ENCODE assay signal across 31 cellular contexts in the genomic region with DNA sequence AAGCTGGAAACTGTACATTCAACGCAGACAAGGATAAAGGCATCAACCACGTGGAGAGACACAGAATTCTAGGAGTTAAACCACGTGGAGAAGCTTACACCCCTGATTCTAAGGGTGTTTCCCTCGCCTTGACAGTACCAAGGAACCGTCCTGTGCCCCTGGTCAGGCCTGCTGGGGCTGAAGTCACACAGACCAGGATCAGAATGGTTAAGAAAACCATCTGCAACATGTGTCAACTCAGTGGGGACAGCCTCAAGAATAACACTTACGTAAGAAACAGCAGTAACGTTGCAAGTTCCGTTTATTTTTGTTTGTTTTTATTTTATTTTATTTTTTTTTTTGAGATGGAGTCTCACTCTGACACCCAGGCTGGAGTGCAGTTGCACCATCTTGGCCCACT. TPM values are rescaled to one million over a fixed set of nuclear protein-coding genes. Genes with fewer than 3 reads are reported as not detected.
DNase-seq lines count a peak whose midpoint lies in the region; ATAC-seq and TF ChIP-seq lines count a peak whose summit lies in the region.
"Had no signal": no experiment of that assay in that cellular context is flagged by ENCODE, and none has a peak within 500 bp of the region (broad histone marks: within the 10 kb centered on the region; RNA-seq: fewer than 3 reads in every experiment).

No MANE protein-coding gene starts in this region.

- H3K9ac ChIP-seq in stomach smooth muscle (ENCODE audit: low read length in 2 of 2), result no peak overlapping the region

- DNase-seq in HL-60 (ENCODE audit: low read depth in 1 of 2, low spot score in 1 of 2) (peak; percentile 63 to 70), NOMO-1 treated with DMSO at 0.1 percent for 48 hours (lab: John Stamatoyannopoulos, UW; ENCODE audit: unreplicated experiment) (peak; percentile 60), fibroblast of gingiva (ENCODE audit: low read depth) (peak; percentile 18), retina (no peak)
- no peak for DNase-seq in activated T-cell treated with anti-CD3 and anti-CD28 coated beads, Interleukin-2, amount 50 U/mL, for 72 hours
- DNase-seq: activated CD8-positive, alpha-beta memory T cell treated with anti-CD3 and anti-CD28 coated beads, Interleukin-2, amount 50 U/mL, for 48 hours; activated CD8-positive, alpha-beta T cell treated with anti-CD3 and anti-CD28 coated beads for 36 hours; activated naive CD4-positive, alpha-beta T cell treated with anti-CD3 and anti-CD28 coated beads, Interleukin-2, amount 50 U/mL, for 16 hours; amygdala; brain microvascular endothelial cell; CD4-positive, CD25-positive, alpha-beta regulatory T cell; DND-41; hippocampal formation; Kasumi-1; left colon; NCI-H1092; NCI-H1694; NCI-H446 treated with DMSO at 0.1 percent for 48 hours; NCI-H82; pancreas; SHP77 treated with DMSO at 0.1 percent for 48 hours; stimulated activated CD4-positive, alpha-beta T cell treated with anti-CD3 and anti-CD28 coated beads, Interleukin-1b, Interleukin-23, amount 100 ng/mL, for 48 hours; T-helper 9 cell had no signal

- H3K9me3 Mint-ChIP-seq in activated T-cell treated with anti-CD3 and anti-CD28 coated beads, Interleukin-2, amount 50 U/mL, for 72 hours, result no peaks in the 10 kb centered on the region
- H3K9me3 Mint-ChIP-seq: activated CD8-positive, alpha-beta T cell treated with anti-CD3 and anti-CD28 coated beads for 36 hours; activated T-helper 17 cell treated with anti-CD3 and anti-CD28 coated beads, Interleukin-2, amount 50 U/mL, for 72 hours; CD4-positive, CD25-positive, alpha-beta regulatory T cell; memory B cell; stimulated activated naive CD8-positive, alpha-beta T cell treated with anti-CD3 and anti-CD28 coated beads, Interleukin-15, Interleukin-2, amounts not matched to agents 100 ng/mL and 50 ng/mL, for 24 hours had no signal

- no peaks in the 10 kb centered on the region for H3K9me3 ChIP-seq in stomach smooth muscle (ENCODE audit: control insufficient read depth in 2 of 2, low read length in 2 of 2)
- H3K9me3 ChIP-seq: pancreas, right atrium auricular region had no signal

- peaks cover 27% of the 10 kb centered on the region for H3K4me1 Mint-ChIP-seq in activated T-cell treated with anti-CD3 and anti-CD28 coated beads, Interleukin-2, amount 50 U/mL, for 72 hours (ENCODE audit: low read depth)

- TF ChIP-seq CTCF in HL-60 (IDR thresholded peaks at IDR 0.05; ENCODE audit: insufficient read depth, low read length), result no peak

- ATAC-seq in GM18861 (IDR thresholded peaks at IDR 0.05; ENCODE audit: unreplicated experiment), result no peak
- no peak for ATAC-seq in activated T-cell treated with anti-CD3 and anti-CD28 coated beads, Interleukin-2, amount 50 U/mL, for 72 hours (replicated peaks in 1 of 2)
- ATAC-seq: activated CD8-positive, alpha-beta T cell treated with anti-CD3 and anti-CD28 coated beads for 36 hours; activated T-helper 17 cell treated with anti-CD3 and anti-CD28 coated beads, Interleukin-2, amount 50 U/mL, for 72 hours; HCT116; left colon had no signal

- H3K27me3 ChIP-seq in HL-60 (ENCODE audit: insufficient read depth, poor library complexity, severe bottlenecking) (no peaks in the 10 kb centered on the region), stomach smooth muscle (ENCODE audit: control insufficient read depth in 1 of 2, insufficient read depth in 2 of 2, low read length in 2 of 2) (no peaks in the 10 kb centered on the region)
- H3K27me3 ChIP-seq: brain microvascular endothelial cell, pancreas, right atrium auricular region had no signal

- H3K27ac ChIP-seq in HL-60 (replicated peaks), result peak overlapping the region; percentile 38
- peak overlapping the region; percentile 3 for H3K27ac ChIP-seq in stomach smooth muscle (ENCODE audit: low read length)
- H3K27ac ChIP-seq: brain microvascular endothelial cell, pancreas, right atrium auricular region had no signal

- no peak overlapping the region for H3K4me3 Mint-ChIP-seq in activated T-cell treated with anti-CD3 and anti-CD28 coated beads, Interleukin-2, amount 50 U/mL, for 72 hours
- H3K4me3 Mint-ChIP-seq: activated CD8-positive, alpha-beta T cell treated with anti-CD3 and anti-CD28 coated beads for 36 hours; activated T-helper 17 cell treated with anti-CD3 and anti-CD28 coated beads, Interleukin-2, amount 50 U/mL, for 72 hours; memory B cell; stimulated activated naive CD8-positive, alpha-beta T cell treated with anti-CD3 and anti-CD28 coated beads, Interleukin-15, Interleukin-2, amounts not matched to agents 100 ng/mL and 50 ng/mL, for 24 hours had no signal

- H3K36me3 Mint-ChIP-seq in activated T-cell treated with anti-CD3 and anti-CD28 coated beads, Interleukin-2, amount 50 U/mL, for 72 hours (ENCODE audit: insufficient read depth in 2 of 2), result no peaks in the 10 kb centered on the region
- H3K36me3 Mint-ChIP-seq: CD4-positive, CD25-positive, alpha-beta regulatory T cell had no signal

- H3K36me3 ChIP-seq in stomach smooth muscle (ENCODE audit: control insufficient read depth in 2 of 2, insufficient read depth in 2 of 2, low read length in 2 of 2), result peaks cover 37 to 38% of the 10 kb centered on the region in 2 donors
- H3K36me3 ChIP-seq: pancreas, right atrium auricular region had no signal

- peaks cover 8% of the 10 kb centered on the region for H3K27me3 Mint-ChIP-seq in activated T-cell treated with anti-CD3 and anti-CD28 coated beads, Interleukin-2, amount 50 U/mL, for 72 hours (ENCODE audit: low read depth)
- H3K27me3 Mint-ChIP-seq: activated CD8-positive, alpha-beta T cell treated with anti-CD3 and anti-CD28 coated beads for 36 hours; memory B cell had no signal

- H3K4me3 ChIP-seq in HL-60 (replicated peaks; ENCODE audit: insufficient read depth, low read length), result no peak overlapping the region
- no peak overlapping the region for H3K4me3 ChIP-seq in stomach smooth muscle (ENCODE audit: low read length in 2 of 2)
- H3K4me3 ChIP-seq: pancreas, right atrium auricular region, smooth muscle cell had no signal

- no peak overlapping the region for H3K27ac Mint-ChIP-seq in activated T-cell treated with anti-CD3 and anti-CD28 coated beads, Interleukin-2, amount 50 U/mL, for 72 hours
- H3K27ac Mint-ChIP-seq: activated CD8-positive, alpha-beta T cell treated with anti-CD3 and anti-CD28 coated beads for 36 hours; activated T-helper 17 cell treated with anti-CD3 and anti-CD28 coated beads, Interleukin-2, amount 50 U/mL, for 72 hours; CD4-positive, CD25-positive, alpha-beta regulatory T cell; memory B cell; stimulated activated naive CD8-positive, alpha-beta T cell treated with anti-CD3 and anti-CD28 coated beads, Interleukin-15, Interleukin-2, amounts not matched to agents 100 ng/mL and 50 ng/mL, for 24 hours had no signal

- peaks cover 59% of the 10 kb centered on the region for H3K4me1 ChIP-seq in stomach smooth muscle (ENCODE audit: control insufficient read depth, insufficient read depth, low read length)
- H3K4me1 ChIP-seq: pancreas had no signal

RNA-seq across cellular contexts. Expression of a gene that starts 55.6 kb away (rescaled TPM):
- total RNA-seq in activated T-cell treated with anti-CD3 and anti-CD28 coated beads, Interleukin-2, amount 50 U/mL, for 72 hours, result 1 to 10 TPM in 1 of 2 donors, under 1 TPM in 1; 0.38 to 2.4 TPM

Comparison
In these comparisons a context has a peak if more than half of its experiments do, and no peak if none do; other contexts are left out.
1. DNase-seq: peak in HL-60 (2 of 2), NOMO-1 treated with DMSO at 0.1 percent for 48 hours (single experiment) and fibroblast of gingiva (single experiment); none in retina (single experiment) and activated T-cell treated with anti-CD3 and anti-CD28 coated beads, Interleukin-2, amount 50 U/mL, for 72 hours (0 of 2).